In genomic region chr17:75361996-75362395, GRCh38 we compare ENCODE assay signal across 26 cellular contexts. TPM values are rescaled to one million over a fixed set of nuclear protein-coding genes. Genes with fewer than 3 reads are reported as not detected.
DNase-seq lines count a peak whose midpoint lies in the region; ATAC-seq and TF ChIP-seq lines count a peak whose summit lies in the region.
"Had no signal": no experiment of that assay in that cellular context is flagged by ENCODE, and none has a peak within 500 bp of the region (broad histone marks: within the 10 kb centered on the region; RNA-seq: fewer than 3 reads in every experiment).

No MANE protein-coding gene starts in this region.

- H4K20me1 ChIP-seq in OCI-LY3 (ENCODE audit: insufficient read depth, low read length): peaks cover 93% of the 10 kb centered on the region

- H3K27me3 Mint-ChIP-seq in activated T-cell treated with anti-CD3 and anti-CD28 coated beads, Interleukin-2, amount 50 U/mL, for 24 hours: no peaks in the 10 kb centered on the region
- H3K27me3 Mint-ChIP-seq in dendritic cell treated with granulocyte-macrophage colony-stimulating factor and Interleukin-4, amounts not matched to agents 40 ng/mL and 50 ng/mL, for 4 days: no peaks in the 10 kb centered on the region
- no peaks in the 10 kb centered on the region for H3K27me3 Mint-ChIP-seq in stimulated activated naive CD8-positive, alpha-beta T cell treated with anti-CD3 and anti-CD28 coated beads, Interleukin-15, Interleukin-2, amounts not matched to agents 100 ng/mL and 50 ng/mL, for 24 hours
- H3K27me3 Mint-ChIP-seq: activated CD8-positive, alpha-beta memory T cell treated with anti-CD3 and anti-CD28 coated beads, Interleukin-2, amount 10 ng/mL, durations not matched to agents 7 days and 5 days had no signal

- no peak overlapping the region for H3K9ac ChIP-seq in OCI-LY3 (ENCODE audit: low read length)

- peak overlapping the region; percentile 32 for H3K4me3 Mint-ChIP-seq in activated T-cell treated with anti-CD3 and anti-CD28 coated beads, Interleukin-2, amount 50 U/mL, for 24 hours
- no peak overlapping the region for H3K4me3 Mint-ChIP-seq in dendritic cell treated with granulocyte-macrophage colony-stimulating factor and Interleukin-4, amounts not matched to agents 40 ng/mL and 50 ng/mL, for 4 days
- peak overlapping the region; percentile 22 for H3K4me3 Mint-ChIP-seq in stimulated activated naive CD8-positive, alpha-beta T cell treated with anti-CD3 and anti-CD28 coated beads, Interleukin-15, Interleukin-2, amounts not matched to agents 100 ng/mL and 50 ng/mL, for 24 hours
- H3K4me3 Mint-ChIP-seq: activated CD8-positive, alpha-beta memory T cell treated with anti-CD3 and anti-CD28 coated beads, Interleukin-2, amount 10 ng/mL, durations not matched to agents 7 days and 5 days had no signal

- peaks cover 97% of the 10 kb centered on the region for H3K79me2 ChIP-seq in OCI-LY3 (ENCODE audit: low read length)

- no peaks in the 10 kb centered on the region for H3K27me3 ChIP-seq in OCI-LY3 (ENCODE audit: low read depth, low read length)
- H3K27me3 ChIP-seq in stomach: no peaks in the 10 kb centered on the region
- H3K27me3 ChIP-seq in right lobe of liver: no peaks in the 10 kb centered on the region
- H3K27me3 ChIP-seq: dorsolateral prefrontal cortex, heart right ventricle, left lung, SJSA1, spleen had no signal

- ATAC-seq in right lobe of liver: no peak
- ATAC-seq: A549; activated CD8-positive, alpha-beta memory T cell treated with anti-CD3 and anti-CD28 coated beads, Interleukin-2, amount 10 ng/mL, durations not matched to agents 7 days and 5 days; heart right ventricle; left lung had no signal

- H3K36me3 ChIP-seq in OCI-LY3 (replicated peaks; ENCODE audit: low read depth, low read length) (peaks cover 3% of the 10 kb centered on the region), stomach (no peaks in the 10 kb centered on the region), right lobe of liver (no peaks in the 10 kb centered on the region)
- H3K36me3 ChIP-seq: heart right ventricle, left lung had no signal

- H3K4me1 ChIP-seq in OCI-LY3 (ENCODE audit: low read length): peaks cover 28% of the 10 kb centered on the region
- H3K4me1 ChIP-seq in stomach: peaks cover 42 to 86% (median 66%) of the 10 kb centered on the region in 4 donors
- peaks cover 0 to 39% (median 8%) of the 10 kb centered on the region in 4 donors for H3K4me1 ChIP-seq in right lobe of liver

- TF ChIP-seq POLR2A in stomach (IDR thresholded peaks at IDR 0.05): no peak
- no peak for TF ChIP-seq POLR2A in right lobe of liver (IDR thresholded peaks at IDR 0.05)

- peaks cover 85% of the 10 kb centered on the region for H3K4me1 Mint-ChIP-seq in activated T-cell treated with anti-CD3 and anti-CD28 coated beads, Interleukin-2, amount 50 U/mL, for 24 hours (ENCODE audit: low read depth)
- H3K4me1 Mint-ChIP-seq in dendritic cell treated with granulocyte-macrophage colony-stimulating factor and Interleukin-4, amounts not matched to agents 40 ng/mL and 50 ng/mL, for 4 days (ENCODE audit: low read depth): peaks cover 91% of the 10 kb centered on the region
- peaks cover 87% of the 10 kb centered on the region for H3K4me1 Mint-ChIP-seq in stimulated activated naive CD8-positive, alpha-beta T cell treated with anti-CD3 and anti-CD28 coated beads, Interleukin-15, Interleukin-2, amounts not matched to agents 100 ng/mL and 50 ng/mL, for 24 hours (ENCODE audit: low read depth)

- WGBS in stomach, 5 donors: 48 to 73% (median 50%) methylated on average over 2 of the region's 2 CpGs
- 42% methylated on average over 2 of the region's 2 CpGs for WGBS in right lobe of liver (ENCODE audit: insufficient coverage, low coverage, low lambda C conversion rate, missing lambda C conversion rate)

- 0 out of 2 replicates have a peak overlapping the region, but pooled peaks have one; percentile 11 for H3K4me2 ChIP-seq in OCI-LY3 (ENCODE audit: low read length)

- H3K4me3 ChIP-seq in OCI-LY3 (ENCODE audit: low read length) (no peak overlapping the region), stomach (no peak overlapping the region), right lobe of liver (no peak overlapping the region)
- H3K4me3 ChIP-seq: A549, dorsolateral prefrontal cortex, heart right ventricle, left lung, SJSA1, spleen had no signal

- TF ChIP-seq EP300 in stomach (IDR thresholded peaks at IDR 0.05): no peak

- no peak overlapping the region for H2AFZ ChIP-seq in OCI-LY3 (ENCODE audit: low read depth, low read length)

- no peaks in the 10 kb centered on the region for H3K9me3 Mint-ChIP-seq in activated T-cell treated with anti-CD3 and anti-CD28 coated beads, Interleukin-2, amount 50 U/mL, for 24 hours
- no peaks in the 10 kb centered on the region for H3K9me3 Mint-ChIP-seq in dendritic cell treated with granulocyte-macrophage colony-stimulating factor and Interleukin-4, amounts not matched to agents 40 ng/mL and 50 ng/mL, for 4 days
- H3K9me3 Mint-ChIP-seq in stimulated activated naive CD8-positive, alpha-beta T cell treated with anti-CD3 and anti-CD28 coated beads, Interleukin-15, Interleukin-2, amounts not matched to agents 100 ng/mL and 50 ng/mL, for 24 hours: no peaks in the 10 kb centered on the region

- no peak overlapping the region for H3K27ac ChIP-seq in OCI-LY3 (ENCODE audit: low read length)
- H3K27ac ChIP-seq in stomach: no peak overlapping the region
- H3K27ac ChIP-seq in right lobe of liver: no peak overlapping the region
- H3K27ac ChIP-seq: A549, C4-2B, dorsolateral prefrontal cortex, left lung, SJSA1 had no signal

- no peaks in the 10 kb centered on the region for H3K9me3 ChIP-seq in OCI-LY3 (ENCODE audit: insufficient read depth, low read length)
- H3K9me3 ChIP-seq in stomach: no peaks in the 10 kb centered on the region
- no peaks in the 10 kb centered on the region for H3K9me3 ChIP-seq in right lobe of liver
- H3K9me3 ChIP-seq: A549, heart right ventricle, left lung, SJSA1, spleen had no signal

- H3K27ac Mint-ChIP-seq in activated T-cell treated with anti-CD3 and anti-CD28 coated beads, Interleukin-2, amount 50 U/mL, for 24 hours: peak overlapping the region; percentile 39
- H3K27ac Mint-ChIP-seq in dendritic cell treated with granulocyte-macrophage colony-stimulating factor and Interleukin-4, amounts not matched to agents 40 ng/mL and 50 ng/mL, for 4 days: peak overlapping the region; percentile 11
- peak overlapping the region; percentile 63 for H3K27ac Mint-ChIP-seq in stimulated activated naive CD8-positive, alpha-beta T cell treated with anti-CD3 and anti-CD28 coated beads, Interleukin-15, Interleukin-2, amounts not matched to agents 100 ng/mL and 50 ng/mL, for 24 hours
- H3K27ac Mint-ChIP-seq: activated CD8-positive, alpha-beta memory T cell treated with anti-CD3 and anti-CD28 coated beads, Interleukin-2, amount 10 ng/mL, durations not matched to agents 7 days and 5 days had no signal

- no peak for DNase-seq in activated T-cell treated with anti-CD3 and anti-CD28 coated beads, Interleukin-2, amount 50 U/mL, for 24 hours
- DNase-seq in activated T-cell treated with anti-CD3 and anti-CD28 coated beads, Interleukin-2, amount 50 U/mL, for 48 hours: no peak
- DNase-seq in stomach (no peak), NCI-H226 (no peak), right lobe of liver (no peak)
- DNase-seq: activated CD4-positive, CD25-positive, alpha-beta regulatory T cell; activated CD8-positive, alpha-beta memory T cell treated with anti-CD3 and anti-CD28 coated beads, Interleukin-2, amount 10 ng/mL, durations not matched to agents 7 days and 5 days; activated gamma-delta T cell treated with Interleukin-2 at 50 U/mL for 16 hours; anterior cingulate cortex; DMS153; dorsolateral prefrontal cortex; GF-D8; GOT3; heart right ventricle; left lung; NCI-H82; nucleus accumbens; spleen; stimulated activated CD4-positive, alpha-beta T cell treated with anti-CD3 and anti-CD28 coated beads, Interleukin-4, amount 100 ng/mL, for 24 hours; substantia nigra had no signal

- TF ChIP-seq CTCF in OCI-LY3 (IDR thresholded peaks at IDR 0.05; ENCODE audit: low read depth, low read length) (no peak), stomach (IDR thresholded peaks at IDR 0.05) (no peak), right lobe of liver (IDR thresholded peaks at IDR 0.05) (no peak)

- intact Hi-C loops in dendritic cell treated with granulocyte-macrophage colony-stimulating factor and Interleukin-4, amounts not matched to agents 40 ng/mL and 50 ng/mL, for 4 days (cut with micrococcal nuclease): loop anchor here (5.0 kb wide), 1 partner anchor 40 kb away; no protein-coding TSS in a partner anchor
- intact Hi-C loops in stomach (cut with DNase I; ENCODE audit: low total_unique reads) (no loop called here), right lobe of liver (cut with DNase I) (no loop called here)

- H3K36me3 Mint-ChIP-seq in activated T-cell treated with anti-CD3 and anti-CD28 coated beads, Interleukin-2, amount 50 U/mL, for 24 hours (ENCODE audit: low read depth): peaks cover 18% of the 10 kb centered on the region
- peaks cover 32% of the 10 kb centered on the region for H3K36me3 Mint-ChIP-seq in dendritic cell treated with granulocyte-macrophage colony-stimulating factor and Interleukin-4, amounts not matched to agents 40 ng/mL and 50 ng/mL, for 4 days (ENCODE audit: low read depth)
- peaks cover 11% of the 10 kb centered on the region for H3K36me3 Mint-ChIP-seq in stimulated activated naive CD8-positive, alpha-beta T cell treated with anti-CD3 and anti-CD28 coated beads, Interleukin-15, Interleukin-2, amounts not matched to agents 100 ng/mL and 50 ng/mL, for 24 hours (ENCODE audit: low read depth)

RNA-seq across cellular contexts. Expression of gene GRB2, which starts 43.5 kb away (rescaled TPM):
- total RNA-seq in stomach (100 to 1,000 TPM in 4 of 5 donors, 10 to 100 TPM in 1; 73.3 to 488 (median 135) TPM), right lobe of liver (10 to 100 TPM; 42.4 to 70.5 (median 53.8) TPM)
- 10 to 100 TPM; 32.5 to 48.9 (median 43.3) TPM for polyA plus RNA-seq in stomach

Comparison
In these comparisons a context has a peak if more than half of its experiments do, and no peak if none do; other contexts are left out.
1. H3K27ac Mint-ChIP-seq: peak in every context shown above with its lines; median percentile 63 in stimulated activated naive CD8-positive, alpha-beta T cell treated with anti-CD3 and anti-CD28 coated beads, Interleukin-15, Interleukin-2, amounts not matched to agents 100 ng/mL and 50 ng/mL, for 24 hours; 39 in activated T-cell treated with anti-CD3 and anti-CD28 coated beads, Interleukin-2, amount 50 U/mL, for 24 hours; 11 in dendritic cell treated with granulocyte-macrophage colony-stimulating factor and Interleukin-4, amounts not matched to agents 40 ng/mL and 50 ng/mL, for 4 days.